In genomic region chr13:31797154-31797775, GRCh38 we compare ENCODE assay signal across 8 cellular contexts. TPM values are rescaled to one million over a fixed set of nuclear protein-coding genes. Genes with fewer than 3 reads are reported as not detected.
DNase-seq lines count a peak whose midpoint lies in the region; ATAC-seq, FAIRE-seq and TF ChIP-seq lines count a peak whose summit lies in the region.

No MANE protein-coding gene starts in this region.

- H3K79me2 ChIP-seq in parathyroid adenoma = no peaks in the 10 kb centered on the region

- DNase-seq in EL (peak; percentile 71), NCI-H526 (lab: John Stamatoyannopoulos, UW) (peak; percentile 24 to 77), HUDEP-2 (lab: John Stamatoyannopoulos, UW; ENCODE audit: unreplicated experiment in 76 of 76) (no peak), islet precursor cell (no peak), occipital lobe (lab: John Stamatoyannopoulos, UW) (no peak)

- H3K9me3 ChIP-seq in parathyroid adenoma (ENCODE audit: control insufficient read depth, low read length) = no peaks in the 10 kb centered on the region

- H2AFZ ChIP-seq in parathyroid adenoma = no peak overlapping the region

- TF ChIP-seq POLR2A in GM18505 (IDR thresholded peaks at IDR 0.05; ENCODE audit: borderline replicate concordance, extremely low read depth, insufficient read depth, insufficient read length) = no peak

- H3K36me3 ChIP-seq in parathyroid adenoma (ENCODE audit: control insufficient read depth, insufficient read depth, low read length) = no peaks in the 10 kb centered on the region

- peak overlapping the region; percentile 11 for H3K4me2 ChIP-seq in parathyroid adenoma (ENCODE audit: low read length)

- no peaks in the 10 kb centered on the region for H3K27me3 ChIP-seq in parathyroid adenoma (ENCODE audit: control insufficient read depth, insufficient read depth, low read length)

- H3K4me1 ChIP-seq in parathyroid adenoma = no peaks in the 10 kb centered on the region

- FAIRE-seq in endometrium (lab: Jason Lieb, UNC) = peak; percentile 62

- TF ChIP-seq CTCF in parathyroid adenoma (IDR thresholded peaks at IDR 0.05) = no peak

- no peak overlapping the region for H3K9ac ChIP-seq in parathyroid adenoma

- H3K27ac ChIP-seq in parathyroid adenoma = no peak overlapping the region

- no peak for ATAC-seq in GM18505 (IDR thresholded peaks at IDR 0.05; ENCODE audit: unreplicated experiment)

- no peak overlapping the region for H3K4me3 ChIP-seq in parathyroid adenoma (ENCODE audit: low read depth, low read length)

RNA-seq across cellular contexts. Expression of gene RXFP2, which starts 57.9 kb away (rescaled TPM):
- not detected for total RNA-seq in occipital lobe

Comparison
In these comparisons a context has a peak if more than half of its experiments do, and no peak if none do; other contexts are left out.
1. DNase-seq: peak in EL (single experiment) and NCI-H526 (2 of 2); none in HUDEP-2 (0 of 76), islet precursor cell (single experiment) and occipital lobe (single experiment).